31 cellular contexts compared by ENCODE assay signal in genomic region chr15:90119367-90119766, GRCh38.
"Had no signal": no experiment of that assay in that cellular context is flagged by ENCODE, and none has a peak within 500 bp of the region (broad histone marks: within the 10 kb centered on the region; RNA-seq: fewer than 3 reads in every experiment).

No MANE protein-coding gene starts in this region.

- H3K27ac Mint-ChIP-seq: natural killer cell treated with Interleukin-12 subunit alpha and Interleukin-12 subunit beta and Interleukin-15 and Interleukin-18, amount 100 ng/mL, for 72 hours; nephron progenitor cell; stimulated activated memory B cell treated with anti-CD40 and anti-IgM and Interleukin-4, amounts not matched to agents 10 μg/mL and 1 μg/mL and 100 μg/mL, for 72 hours; stimulated activated naive CD8-positive, alpha-beta T cell treated with anti-CD3 and anti-CD28 coated beads, Interleukin-15, amount 100 ng/mL, for 72 hours; type B pancreatic cell had no signal

- H3K4me1 ChIP-seq: pancreas, prostate gland, spleen, suprapubic skin, testis, tibial artery, transverse colon, upper lobe of right lung, uterus had no signal

- H3K4me3 ChIP-seq: pancreas, prostate gland, skin epidermis, smooth muscle cell, spleen, suprapubic skin, testis, tibial artery, transverse colon, upper lobe of right lung, uterus had no signal

- H3K27ac ChIP-seq: neutrophil, pancreas, prostate gland, skin epidermis, spleen, suprapubic skin, testis, tibial artery, transverse colon, upper lobe of right lung, uterus had no signal

- H3K36me3 ChIP-seq: neutrophil, pancreas, prostate gland, spleen, suprapubic skin, tibial artery, transverse colon, upper lobe of right lung, uterus had no signal

- DNase-seq: naive thymus-derived CD8-positive, alpha-beta T cell; nephron progenitor cell; nucleus accumbens; pancreas; retina; right cardiac atrium; stimulated activated CD4-positive, alpha-beta T cell treated with anti-CD3 and anti-CD28 coated beads, Interleukin-12 subunit alpha, Interleukin-12 subunit beta, amount 100 ng/mL, for 4 hours; stimulated activated CD4-positive, alpha-beta T cell treated with anti-CD3 and anti-CD28 coated beads, Interleukin-1b, Interleukin-23, amount 100 ng/mL, for 48 hours; stimulated activated CD4-positive, alpha-beta T cell treated with anti-CD3 and anti-CD28 coated beads, Interleukin-4, amount 100 ng/mL, for 1 hour; stimulated activated CD4-positive, alpha-beta T cell treated with anti-CD3 and anti-CD28 coated beads, Interleukin-4, amount 100 ng/mL, for 4 hours; stimulated activated CD8-positive, alpha-beta memory T cell treated with anti-CD3 and anti-CD28 coated beads, Interleukin-4, amount 100 ng/mL, for 48 hours; stimulated activated naive CD4-positive, alpha-beta T cell; stimulated activated naive CD8-positive, alpha-beta T cell treated with anti-CD3 and anti-CD28 coated beads, Interleukin-15, amount 100 ng/mL, for 72 hours; stimulated activated naive CD8-positive, alpha-beta T cell treated with anti-CD3 and anti-CD28 coated beads, Interleukin-15, Interleukin-2, amounts not matched to agents 100 U/mL and 50 U/mL, for 24 hours; substantia nigra; testis; tibial artery; transverse colon; upper lobe of right lung; uterus had no signal

- H3K4me2 ChIP-seq: smooth muscle cell had no signal

- H3K4me1 Mint-ChIP-seq: naive thymus-derived CD8-positive, alpha-beta T cell; nephron progenitor cell; neural crest cell; stimulated activated memory B cell treated with anti-CD40 and anti-IgM and Interleukin-4, amounts not matched to agents 10 μg/mL and 1 μg/mL and 100 μg/mL, for 72 hours; stimulated activated naive CD8-positive, alpha-beta T cell treated with anti-CD3 and anti-CD28 coated beads, Interleukin-15, amount 100 ng/mL, for 72 hours had no signal

- H3K27me3 Mint-ChIP-seq: natural killer cell treated with Interleukin-12 subunit alpha and Interleukin-12 subunit beta and Interleukin-15 and Interleukin-18, amount 100 ng/mL, for 72 hours; stimulated activated memory B cell treated with anti-CD40 and anti-IgM and Interleukin-4, amounts not matched to agents 10 μg/mL and 1 μg/mL and 100 μg/mL, for 72 hours; stimulated activated naive CD8-positive, alpha-beta T cell treated with anti-CD3 and anti-CD28 coated beads, Interleukin-15, amount 100 ng/mL, for 72 hours; type B pancreatic cell had no signal

- H3K27me3 ChIP-seq: neutrophil, pancreas, spleen, suprapubic skin, testis, tibial artery, transverse colon, upper lobe of right lung, uterus had no signal

- H3K9me3 ChIP-seq: pancreas, prostate gland, testis, upper lobe of right lung had no signal

- ATAC-seq: naive thymus-derived CD8-positive, alpha-beta T cell; natural killer cell treated with Interleukin-12 subunit alpha and Interleukin-12 subunit beta and Interleukin-15 and Interleukin-18, amount 100 ng/mL, for 72 hours; pancreas; right cardiac atrium; sciatic nerve; stimulated activated memory B cell treated with anti-CD40 and anti-IgM and Interleukin-4, amounts not matched to agents 10 μg/mL and 1 μg/mL and 100 μg/mL, for 72 hours; stimulated activated naive CD8-positive, alpha-beta T cell treated with anti-CD3 and anti-CD28 coated beads, Interleukin-15, amount 100 ng/mL, for 72 hours; stimulated activated naive CD8-positive, alpha-beta T cell treated with anti-CD3 and anti-CD28 coated beads, Interleukin-15, Interleukin-2, amounts not matched to agents 100 U/mL and 50 U/mL, for 24 hours; upper lobe of right lung had no signal

- FAIRE-seq: pancreas had no signal

- H3K4me3 Mint-ChIP-seq: naive thymus-derived CD8-positive, alpha-beta T cell; natural killer cell treated with Interleukin-12 subunit alpha and Interleukin-12 subunit beta and Interleukin-15 and Interleukin-18, amount 100 ng/mL, for 72 hours; nephron progenitor cell; neural crest cell; stimulated activated memory B cell treated with anti-CD40 and anti-IgM and Interleukin-4, amounts not matched to agents 10 μg/mL and 1 μg/mL and 100 μg/mL, for 72 hours; stimulated activated naive CD8-positive, alpha-beta T cell treated with anti-CD3 and anti-CD28 coated beads, Interleukin-15, amount 100 ng/mL, for 72 hours; type B pancreatic cell had no signal
